19 cellular contexts compared by ENCODE assay signal in genomic region chr13:24985102-24985501, GRCh38.
A peak's percentile ranks its signal among the peaks of the same experiment; 100 is the strongest.
DNase-seq lines count a peak whose midpoint lies in the region; TF ChIP-seq lines count a peak whose summit lies in the region.
"Had no signal": no experiment of that assay in that cellular context is flagged by ENCODE, and none has a peak within 500 bp of the region (broad histone marks: within the 10 kb centered on the region; RNA-seq: fewer than 3 reads in every experiment).

No MANE protein-coding gene starts in this region.

- no peaks in the 10 kb centered on the region for H3K9me3 ChIP-seq in left ventricle myocardium inferior (replicated peaks)
- H3K9me3 ChIP-seq: esophagus squamous epithelium had no signal

- 0 out of 2 replicates have a peak, but pooled peaks have one; percentile 7 for TF ChIP-seq CTCF in GM12874 (IDR thresholded peaks at IDR 0.05; ENCODE audit: insufficient read depth, low read depth, low read length)
- no peak for TF ChIP-seq CTCF in left ventricle myocardium inferior (IDR thresholded peaks at IDR 0.05; ENCODE audit: borderline replicate concordance)

- H3K4me3 ChIP-seq in left ventricle myocardium inferior = no peak overlapping the region
- H3K4me3 ChIP-seq: esophagus squamous epithelium, SK-N-MC had no signal

- H3K27me3 ChIP-seq in left ventricle myocardium inferior (ENCODE audit: low read depth) = peaks cover 69% of the 10 kb centered on the region

- peaks cover 4% of the 10 kb centered on the region for H3K4me1 ChIP-seq in left ventricle myocardium inferior

- intact Hi-C loops in left ventricle myocardium inferior (cut with micrococcal nuclease) = no loop called here

- DNase-seq in Daoy (ENCODE audit: low read depth) (peak; percentile 20), SK-MEL-5 (ENCODE audit: low read depth, low spot score) (peak; percentile 47), islet precursor cell (peak; percentile 68), left ventricle myocardium inferior (no peak)
- no peak for DNase-seq in stimulated activated CD4-positive, alpha-beta T cell treated with anti-CD3 and anti-CD28 coated beads, Interleukin-2, amount 100 ng/mL, for 48 hours
- no peak for DNase-seq in activated naive CD4-positive, alpha-beta T cell treated with Interleukin-2 at 50 U/mL for 16 hours
- DNase-seq: activated CD8-positive, alpha-beta memory T cell treated with anti-CD3 and anti-CD28 coated beads for 24 hours; CD8-positive, alpha-beta T cell; DMS79 treated with DMSO at 0.1 percent for 48 hours; effector CD8-positive, alpha-beta T cell; esophagus squamous epithelium; midbrain; NCI-H1048; NCI-H187 treated with DMSO at 0.1 percent for 48 hours; NCI-H446; NK-92 treated with Interleukin-12 subunit alpha and Interleukin-12 subunit beta, amount 100 ng/mL, for 24 hours; stimulated activated naive B cell treated with anti-CD40 and anti-IgM and Interleukin-4, amounts not matched to agents 10 μg/mL and 1 μg/mL and 100 μg/mL, for 72 hours had no signal

- no peak overlapping the region for H3K27ac ChIP-seq in left ventricle myocardium inferior (replicated peaks)
- H3K27ac ChIP-seq: esophagus squamous epithelium, SK-N-MC had no signal

- in situ Hi-C loops in SK-MEL-5 (cut with HindIII; ENCODE audit: low pct_unique_long_range_greater_than_20kb, low sequenced_read_pairs) = no loop called here

- H3K36me3 ChIP-seq in left ventricle myocardium inferior = no peaks in the 10 kb centered on the region
- H3K36me3 ChIP-seq: esophagus squamous epithelium had no signal

Comparison
In these comparisons a context has a peak if more than half of its experiments do, and no peak if none do; other contexts are left out.
1. DNase-seq: peak in Daoy (single experiment), SK-MEL-5 (single experiment) and islet precursor cell (single experiment); none in stimulated activated CD4-positive, alpha-beta T cell treated with anti-CD3 and anti-CD28 coated beads, Interleukin-2, amount 100 ng/mL, for 48 hours (0 of 2), left ventricle myocardium inferior (single experiment) and activated naive CD4-positive, alpha-beta T cell treated with Interleukin-2 at 50 U/mL for 16 hours (single experiment).